20 cellular contexts compared by ENCODE assay signal in genomic region chr1:113169591-113169990, GRCh38.
"Had no signal": no experiment of that assay in that cellular context is flagged by ENCODE, and none has a peak within 500 bp of the region (broad histone marks: within the 10 kb centered on the region; RNA-seq: fewer than 3 reads in every experiment).

No MANE protein-coding gene starts in this region.

- H3K4me1 ChIP-seq: ascending aorta had no signal

- H3K4me3 ChIP-seq: ascending aorta, coronary artery, dorsolateral prefrontal cortex had no signal

- H3K36me3 ChIP-seq: ascending aorta had no signal

- H3K27ac ChIP-seq: ascending aorta, coronary artery, dorsolateral prefrontal cortex had no signal

- DNase-seq: activated CD4-positive, alpha-beta T cell treated with anti-CD3 and anti-CD28 coated beads for 48 hours; activated CD4-positive, alpha-beta T cell treated with anti-CD3 and anti-CD28 coated beads, Interleukin-2, amount 50 U/mL, for 1 hour; activated CD4-positive, alpha-beta T cell treated with anti-CD3 and anti-CD28 coated beads, Interleukin-2, amount 50 U/mL, for 48 hours; activated CD8-positive, alpha-beta memory T cell treated with anti-CD3 and anti-CD28 coated beads, Interleukin-2, amount 10 ng/mL, durations not matched to agents 7 days and 5 days; activated CD8-positive, alpha-beta memory T cell treated with anti-CD3 and anti-CD28 coated beads, Interleukin-2, amount 50 U/mL, for 4 hours; activated CD8-positive, alpha-beta T cell treated with anti-CD3 and anti-CD28 coated beads for 36 hours; activated gamma-delta T cell; activated naive CD4-positive, alpha-beta T cell; activated naive CD4-positive, alpha-beta T cell treated with anti-CD3 and anti-CD28 coated beads, Interleukin-2, amount 10 ng/mL, durations not matched to agents 7 days and 5 days; activated naive CD8-positive, alpha-beta T cell treated with anti-CD3 and anti-CD28 coated beads, Interleukin-2, amount 10 ng/mL, durations not matched to agents 7 days and 5 days; activated T-cell treated with anti-CD3 and anti-CD28 coated beads, Interleukin-2, amount 50 U/mL, for 1 hour; activated T-cell treated with anti-CD3 and anti-CD28 coated beads, Interleukin-2, amount 50 U/mL, for 48 hours; dorsolateral prefrontal cortex; effector memory CD4-positive, alpha-beta T cell; endodermal cell; foreskin fibroblast; head of caudate nucleus; T-helper 2 cell had no signal

- H3K27me3 ChIP-seq: ascending aorta, dorsolateral prefrontal cortex had no signal
